Comparison of ENCODE assay signal across 1 cellular context in the genomic region with DNA sequence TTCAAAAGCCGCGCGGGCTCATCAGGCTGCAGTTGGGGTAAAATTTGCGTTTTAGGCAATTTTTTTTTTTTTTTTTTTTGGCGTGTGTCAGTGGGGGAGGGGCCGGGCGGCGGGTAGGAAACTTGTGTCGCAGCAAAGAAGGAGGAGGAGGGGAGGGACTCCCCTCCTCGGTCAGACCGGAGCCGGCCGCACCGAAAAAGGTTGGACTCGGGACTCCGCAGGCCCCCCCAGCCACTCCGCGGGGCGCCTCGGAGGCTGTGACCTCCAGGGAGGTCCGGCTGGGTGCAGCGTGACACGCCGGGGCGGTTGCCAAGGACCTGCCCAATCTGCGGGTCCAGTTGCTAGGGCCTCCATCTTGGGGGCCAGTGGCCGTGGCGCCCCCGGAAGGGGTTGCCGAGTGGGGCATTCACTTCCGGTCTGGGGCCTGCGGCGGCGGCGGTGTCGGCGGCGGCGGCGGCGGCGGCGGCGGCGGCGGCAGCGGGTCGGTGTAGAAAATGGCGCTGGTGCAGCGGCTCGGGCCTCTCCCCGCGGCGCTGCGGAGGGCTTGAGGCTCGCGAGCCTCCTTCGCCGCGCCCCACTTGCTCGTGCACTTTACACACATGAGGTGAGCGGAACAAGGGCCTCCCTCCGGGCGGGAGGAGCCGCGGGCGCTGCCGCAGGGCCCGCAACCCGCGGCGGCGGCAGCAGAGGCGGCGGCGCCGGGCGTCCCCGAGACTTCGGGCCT.
TF ChIP-seq lines count a peak whose summit lies in the region.

A gene (plus strand): TSS at position 409 of the 724 bp plus-strand sequence. CDS start 191 bp downstream, at position 600.

TF ChIP-seq in K562, 482 proteins besides CTCF, POLR2A, EP300 and RAD21 (continued from another document and continues in another):
- TF ChIP-seq MXI1 (IDR thresholded peaks at IDR 0.05; ENCODE audit: low read depth, low read length), result peak; percentile 72
- TF ChIP-seq ZSCAN29 (IDR thresholded peaks at IDR 0.05), result no peak
- no peak for TF ChIP-seq SMARCC2 (IDR thresholded peaks at IDR 0.05; ENCODE audit: low read depth)
- TF ChIP-seq ESRRA (IDR thresholded peaks at IDR 0.05; ENCODE audit: borderline replicate concordance, low read depth), result peak; percentile 77
- TF ChIP-seq ZBTB17 (CRISPR knock-in tag; IDR thresholded peaks at IDR 0.05), result 0 out of 2 replicates have a peak, but pooled peaks have one; percentile 33
- TF ChIP-seq HCFC1 (IDR thresholded peaks at IDR 0.05; ENCODE audit: low read depth, low read length), result peak; percentile 81
- TF ChIP-seq, protein P1, sequence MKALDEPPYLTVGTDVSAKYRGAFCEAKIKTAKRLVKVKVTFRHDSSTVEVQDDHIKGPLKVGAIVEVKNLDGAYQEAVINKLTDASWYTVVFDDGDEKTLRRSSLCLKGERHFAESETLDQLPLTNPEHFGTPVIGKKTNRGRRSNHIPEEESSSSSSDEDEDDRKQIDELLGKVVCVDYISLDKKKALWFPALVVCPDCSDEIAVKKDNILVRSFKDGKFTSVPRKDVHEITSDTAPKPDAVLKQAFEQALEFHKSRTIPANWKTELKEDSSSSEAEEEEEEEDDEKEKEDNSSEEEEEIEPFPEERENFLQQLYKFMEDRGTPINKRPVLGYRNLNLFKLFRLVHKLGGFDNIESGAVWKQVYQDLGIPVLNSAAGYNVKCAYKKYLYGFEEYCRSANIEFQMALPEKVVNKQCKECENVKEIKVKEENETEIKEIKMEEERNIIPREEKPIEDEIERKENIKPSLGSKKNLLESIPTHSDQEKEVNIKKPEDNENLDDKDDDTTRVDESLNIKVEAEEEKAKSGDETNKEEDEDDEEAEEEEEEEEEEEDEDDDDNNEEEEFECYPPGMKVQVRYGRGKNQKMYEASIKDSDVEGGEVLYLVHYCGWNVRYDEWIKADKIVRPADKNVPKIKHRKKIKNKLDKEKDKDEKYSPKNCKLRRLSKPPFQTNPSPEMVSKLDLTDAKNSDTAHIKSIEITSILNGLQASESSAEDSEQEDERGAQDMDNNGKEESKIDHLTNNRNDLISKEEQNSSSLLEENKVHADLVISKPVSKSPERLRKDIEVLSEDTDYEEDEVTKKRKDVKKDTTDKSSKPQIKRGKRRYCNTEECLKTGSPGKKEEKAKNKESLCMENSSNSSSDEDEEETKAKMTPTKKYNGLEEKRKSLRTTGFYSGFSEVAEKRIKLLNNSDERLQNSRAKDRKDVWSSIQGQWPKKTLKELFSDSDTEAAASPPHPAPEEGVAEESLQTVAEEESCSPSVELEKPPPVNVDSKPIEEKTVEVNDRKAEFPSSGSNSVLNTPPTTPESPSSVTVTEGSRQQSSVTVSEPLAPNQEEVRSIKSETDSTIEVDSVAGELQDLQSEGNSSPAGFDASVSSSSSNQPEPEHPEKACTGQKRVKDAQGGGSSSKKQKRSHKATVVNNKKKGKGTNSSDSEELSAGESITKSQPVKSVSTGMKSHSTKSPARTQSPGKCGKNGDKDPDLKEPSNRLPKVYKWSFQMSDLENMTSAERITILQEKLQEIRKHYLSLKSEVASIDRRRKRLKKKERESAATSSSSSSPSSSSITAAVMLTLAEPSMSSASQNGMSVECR (CRISPR knock-in tag; IDR thresholded peaks at IDR 0.05), result peak; percentile 54; the same call in 1 of the 2 replicates
- no peak for TF ChIP-seq RNF2 (IDR thresholded peaks at IDR 0.05)
- peak; percentile 100 for TF ChIP-seq GABPA (tag; conservative IDR thresholded peaks at IDR 0.05; ENCODE audit: low read depth)
- peak; percentile 84 for TF ChIP-seq SMAD4 (CRISPR knock-in tag; conservative IDR thresholded peaks at IDR 0.05)
- peak; percentile 96 for TF ChIP-seq ZBTB1 (CRISPR knock-in tag; IDR thresholded peaks at IDR 0.05; ENCODE audit: borderline replicate concordance, low read depth)
- TF ChIP-seq TCF7L2 (IDR thresholded peaks at IDR 0.05; ENCODE audit: low read depth, low read length), result no peak
- peak in 1 of 2 experiments; percentile 60; a peak in 1 of 4 replicates for TF ChIP-seq SRF (CRISPR knock-in tag; IDR thresholded peaks at IDR 0.05)
- TF ChIP-seq, protein P2, sequence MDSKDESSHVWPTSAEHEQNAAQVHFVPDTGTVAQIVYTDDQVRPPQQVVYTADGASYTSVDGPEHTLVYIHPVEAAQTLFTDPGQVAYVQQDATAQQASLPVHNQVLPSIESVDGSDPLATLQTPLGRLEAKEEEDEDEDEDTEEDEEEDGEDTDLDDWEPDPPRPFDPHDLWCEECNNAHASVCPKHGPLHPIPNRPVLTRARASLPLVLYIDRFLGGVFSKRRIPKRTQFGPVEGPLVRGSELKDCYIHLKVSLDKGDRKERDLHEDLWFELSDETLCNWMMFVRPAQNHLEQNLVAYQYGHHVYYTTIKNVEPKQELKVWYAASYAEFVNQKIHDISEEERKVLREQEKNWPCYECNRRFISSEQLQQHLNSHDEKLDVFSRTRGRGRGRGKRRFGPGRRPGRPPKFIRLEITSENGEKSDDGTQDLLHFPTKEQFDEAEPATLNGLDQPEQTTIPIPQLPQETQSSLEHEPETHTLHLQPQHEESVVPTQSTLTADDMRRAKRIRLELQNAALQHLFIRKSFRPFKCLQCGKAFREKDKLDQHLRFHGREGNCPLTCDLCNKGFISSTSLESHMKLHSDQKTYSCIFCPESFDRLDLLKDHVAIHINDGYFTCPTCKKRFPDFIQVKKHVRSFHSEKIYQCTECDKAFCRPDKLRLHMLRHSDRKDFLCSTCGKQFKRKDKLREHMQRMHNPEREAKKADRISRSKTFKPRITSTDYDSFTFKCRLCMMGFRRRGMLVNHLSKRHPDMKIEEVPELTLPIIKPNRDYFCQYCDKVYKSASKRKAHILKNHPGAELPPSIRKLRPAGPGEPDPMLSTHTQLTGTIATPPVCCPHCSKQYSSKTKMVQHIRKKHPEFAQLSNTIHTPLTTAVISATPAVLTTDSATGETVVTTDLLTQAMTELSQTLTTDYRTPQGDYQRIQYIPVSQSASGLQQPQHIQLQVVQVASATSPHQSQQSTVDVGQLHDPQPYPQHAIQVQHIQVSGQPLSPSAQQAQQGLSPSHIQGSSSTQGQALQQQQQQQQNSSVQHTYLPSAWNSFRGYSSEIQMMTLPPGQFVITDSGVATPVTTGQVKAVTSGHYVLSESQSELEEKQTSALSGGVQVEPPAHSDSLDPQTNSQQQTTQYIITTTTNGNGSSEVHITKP (IDR thresholded peaks at IDR 0.05; ENCODE audit: partially characterized antibody), result no peak
- TF ChIP-seq, protein P3, sequence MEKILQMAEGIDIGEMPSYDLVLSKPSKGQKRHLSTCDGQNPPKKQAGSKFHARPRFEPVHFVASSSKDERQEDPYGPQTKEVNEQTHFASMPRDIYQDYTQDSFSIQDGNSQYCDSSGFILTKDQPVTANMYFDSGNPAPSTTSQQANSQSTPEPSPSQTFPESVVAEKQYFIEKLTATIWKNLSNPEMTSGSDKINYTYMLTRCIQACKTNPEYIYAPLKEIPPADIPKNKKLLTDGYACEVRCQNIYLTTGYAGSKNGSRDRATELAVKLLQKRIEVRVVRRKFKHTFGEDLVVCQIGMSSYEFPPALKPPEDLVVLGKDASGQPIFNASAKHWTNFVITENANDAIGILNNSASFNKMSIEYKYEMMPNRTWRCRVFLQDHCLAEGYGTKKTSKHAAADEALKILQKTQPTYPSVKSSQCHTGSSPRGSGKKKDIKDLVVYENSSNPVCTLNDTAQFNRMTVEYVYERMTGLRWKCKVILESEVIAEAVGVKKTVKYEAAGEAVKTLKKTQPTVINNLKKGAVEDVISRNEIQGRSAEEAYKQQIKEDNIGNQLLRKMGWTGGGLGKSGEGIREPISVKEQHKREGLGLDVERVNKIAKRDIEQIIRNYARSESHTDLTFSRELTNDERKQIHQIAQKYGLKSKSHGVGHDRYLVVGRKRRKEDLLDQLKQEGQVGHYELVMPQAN (IDR thresholded peaks at IDR 0.05; ENCODE audit: borderline replicate concordance), result peak; percentile 80
- TF ChIP-seq MAZ (CRISPR knock-in tag; conservative IDR thresholded peaks at IDR 0.05 in 1 of 2, IDR thresholded peaks at IDR 0.05 in 1 of 2), result peak; percentile 98 to 99
- TF ChIP-seq, protein P4, sequence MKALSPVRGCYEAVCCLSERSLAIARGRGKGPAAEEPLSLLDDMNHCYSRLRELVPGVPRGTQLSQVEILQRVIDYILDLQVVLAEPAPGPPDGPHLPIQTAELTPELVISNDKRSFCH (CRISPR knock-in tag; IDR thresholded peaks at IDR 0.05), result no peak
- TF ChIP-seq, protein P4 (tag; IDR thresholded peaks at IDR 0.05), result peak; percentile 43; the same call in 1 of the 2 replicates
- TF ChIP-seq POLR2AphosphoS5 (IDR thresholded peaks at IDR 0.05; ENCODE audit: control insufficient read depth, insufficient read depth, low read depth, low read length), result peak; percentile 48; the same call in 1 of the 2 replicates
- TF ChIP-seq, protein P5, sequence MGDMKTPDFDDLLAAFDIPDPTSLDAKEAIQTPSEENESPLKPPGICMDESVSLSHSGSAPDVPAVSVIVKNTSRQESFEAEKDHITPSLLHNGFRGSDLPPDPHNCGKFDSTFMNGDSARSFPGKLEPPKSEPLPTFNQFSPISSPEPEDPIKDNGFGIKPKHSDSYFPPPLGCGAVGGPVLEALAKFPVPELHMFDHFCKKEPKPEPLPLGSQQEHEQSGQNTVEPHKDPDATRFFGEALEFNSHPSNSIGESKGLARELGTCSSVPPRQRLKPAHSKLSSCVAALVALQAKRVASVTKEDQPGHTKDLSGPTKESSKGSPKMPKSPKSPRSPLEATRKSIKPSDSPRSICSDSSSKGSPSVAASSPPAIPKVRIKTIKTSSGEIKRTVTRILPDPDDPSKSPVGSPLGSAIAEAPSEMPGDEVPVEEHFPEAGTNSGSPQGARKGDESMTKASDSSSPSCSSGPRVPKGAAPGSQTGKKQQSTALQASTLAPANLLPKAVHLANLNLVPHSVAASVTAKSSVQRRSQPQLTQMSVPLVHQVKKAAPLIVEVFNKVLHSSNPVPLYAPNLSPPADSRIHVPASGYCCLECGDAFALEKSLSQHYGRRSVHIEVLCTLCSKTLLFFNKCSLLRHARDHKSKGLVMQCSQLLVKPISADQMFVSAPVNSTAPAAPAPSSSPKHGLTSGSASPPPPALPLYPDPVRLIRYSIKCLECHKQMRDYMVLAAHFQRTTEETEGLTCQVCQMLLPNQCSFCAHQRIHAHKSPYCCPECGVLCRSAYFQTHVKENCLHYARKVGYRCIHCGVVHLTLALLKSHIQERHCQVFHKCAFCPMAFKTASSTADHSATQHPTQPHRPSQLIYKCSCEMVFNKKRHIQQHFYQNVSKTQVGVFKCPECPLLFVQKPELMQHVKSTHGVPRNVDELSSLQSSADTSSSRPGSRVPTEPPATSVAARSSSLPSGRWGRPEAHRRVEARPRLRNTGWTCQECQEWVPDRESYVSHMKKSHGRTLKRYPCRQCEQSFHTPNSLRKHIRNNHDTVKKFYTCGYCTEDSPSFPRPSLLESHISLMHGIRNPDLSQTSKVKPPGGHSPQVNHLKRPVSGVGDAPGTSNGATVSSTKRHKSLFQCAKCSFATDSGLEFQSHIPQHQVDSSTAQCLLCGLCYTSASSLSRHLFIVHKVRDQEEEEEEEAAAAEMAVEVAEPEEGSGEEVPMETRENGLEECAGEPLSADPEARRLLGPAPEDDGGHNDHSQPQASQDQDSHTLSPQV (IDR thresholded peaks at IDR 0.05), result 0 out of 2 replicates have a peak, but pooled peaks have one; percentile 34
- TF ChIP-seq RBFOX2 (IDR thresholded peaks at IDR 0.05; ENCODE audit: low read depth, low read length), result peak; percentile 93
- TF ChIP-seq RFX1 (IDR thresholded peaks at IDR 0.05), result peak; percentile 93
- no peak for TF ChIP-seq SIRT6 (IDR thresholded peaks at IDR 0.05; ENCODE audit: low read depth, low read length)
- TF ChIP-seq U2AF2 (optimal IDR thresholded peaks at IDR 0.05; ENCODE audit: low read depth, low read length), result no peak
- peak; percentile 88 for TF ChIP-seq KDM5B (IDR thresholded peaks at IDR 0.05; ENCODE audit: insufficient replicate concordance, low read depth, low read length)
- peak; percentile 80; the same call in 1 of the 2 replicates for TF ChIP-seq LCOR (CRISPR knock-in tag; IDR thresholded peaks at IDR 0.05)
- TF ChIP-seq RB1 (IDR thresholded peaks at IDR 0.05; ENCODE audit: low read depth), result peak; percentile 76
- TF ChIP-seq ESRRB (CRISPR knock-in tag; IDR thresholded peaks at IDR 0.05; ENCODE audit: borderline replicate concordance), result no peak
- TF ChIP-seq, protein P6, sequence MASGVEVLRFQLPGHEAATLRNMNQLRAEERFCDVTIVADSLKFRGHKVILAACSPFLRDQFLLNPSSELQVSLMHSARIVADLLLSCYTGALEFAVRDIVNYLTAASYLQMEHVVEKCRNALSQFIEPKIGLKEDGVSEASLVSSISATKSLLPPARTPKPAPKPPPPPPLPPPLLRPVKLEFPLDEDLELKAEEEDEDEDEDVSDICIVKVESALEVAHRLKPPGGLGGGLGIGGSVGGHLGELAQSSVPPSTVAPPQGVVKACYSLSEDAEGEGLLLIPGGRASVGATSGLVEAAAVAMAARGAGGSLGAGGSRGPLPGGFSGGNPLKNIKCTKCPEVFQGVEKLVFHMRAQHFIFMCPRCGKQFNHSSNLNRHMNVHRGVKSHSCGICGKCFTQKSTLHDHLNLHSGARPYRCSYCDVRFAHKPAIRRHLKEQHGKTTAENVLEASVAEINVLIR (CRISPR knock-in tag; IDR thresholded peaks at IDR 0.05), result no peak
- TF ChIP-seq NFRKB (IDR thresholded peaks at IDR 0.05; ENCODE audit: low read depth), result peak; percentile 71; the same call in 1 of the 2 replicates
- peak; percentile 35 for TF ChIP-seq PCBP1 (IDR thresholded peaks at IDR 0.05; ENCODE audit: low read depth, low read length, poor library complexity, severe bottlenecking)
- TF ChIP-seq FOS (IDR thresholded peaks at IDR 0.05; ENCODE audit: extremely low read depth, insufficient read length), result no peak
- TF ChIP-seq, protein P7, sequence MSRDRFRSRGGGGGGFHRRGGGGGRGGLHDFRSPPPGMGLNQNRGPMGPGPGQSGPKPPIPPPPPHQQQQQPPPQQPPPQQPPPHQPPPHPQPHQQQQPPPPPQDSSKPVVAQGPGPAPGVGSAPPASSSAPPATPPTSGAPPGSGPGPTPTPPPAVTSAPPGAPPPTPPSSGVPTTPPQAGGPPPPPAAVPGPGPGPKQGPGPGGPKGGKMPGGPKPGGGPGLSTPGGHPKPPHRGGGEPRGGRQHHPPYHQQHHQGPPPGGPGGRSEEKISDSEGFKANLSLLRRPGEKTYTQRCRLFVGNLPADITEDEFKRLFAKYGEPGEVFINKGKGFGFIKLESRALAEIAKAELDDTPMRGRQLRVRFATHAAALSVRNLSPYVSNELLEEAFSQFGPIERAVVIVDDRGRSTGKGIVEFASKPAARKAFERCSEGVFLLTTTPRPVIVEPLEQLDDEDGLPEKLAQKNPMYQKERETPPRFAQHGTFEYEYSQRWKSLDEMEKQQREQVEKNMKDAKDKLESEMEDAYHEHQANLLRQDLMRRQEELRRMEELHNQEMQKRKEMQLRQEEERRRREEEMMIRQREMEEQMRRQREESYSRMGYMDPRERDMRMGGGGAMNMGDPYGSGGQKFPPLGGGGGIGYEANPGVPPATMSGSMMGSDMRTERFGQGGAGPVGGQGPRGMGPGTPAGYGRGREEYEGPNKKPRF (IDR thresholded peaks at IDR 0.05; ENCODE audit: low read depth, low read length), result no peak
- TF ChIP-seq FOXP1 (CRISPR knock-in tag; IDR thresholded peaks at IDR 0.05), result no peak
- TF ChIP-seq, protein P8, sequence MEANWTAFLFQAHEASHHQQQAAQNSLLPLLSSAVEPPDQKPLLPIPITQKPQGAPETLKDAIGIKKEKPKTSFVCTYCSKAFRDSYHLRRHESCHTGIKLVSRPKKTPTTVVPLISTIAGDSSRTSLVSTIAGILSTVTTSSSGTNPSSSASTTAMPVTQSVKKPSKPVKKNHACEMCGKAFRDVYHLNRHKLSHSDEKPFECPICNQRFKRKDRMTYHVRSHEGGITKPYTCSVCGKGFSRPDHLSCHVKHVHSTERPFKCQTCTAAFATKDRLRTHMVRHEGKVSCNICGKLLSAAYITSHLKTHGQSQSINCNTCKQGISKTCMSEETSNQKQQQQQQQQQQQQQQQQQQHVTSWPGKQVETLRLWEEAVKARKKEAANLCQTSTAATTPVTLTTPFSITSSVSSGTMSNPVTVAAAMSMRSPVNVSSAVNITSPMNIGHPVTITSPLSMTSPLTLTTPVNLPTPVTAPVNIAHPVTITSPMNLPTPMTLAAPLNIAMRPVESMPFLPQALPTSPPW (CRISPR knock-in tag; IDR thresholded peaks at IDR 0.05), result peak; percentile 92
- TF ChIP-seq FOXJ2 (tag; IDR thresholded peaks at IDR 0.05), result peak; percentile 53; the same call in 1 of the 2 replicates
